In the genomic region with DNA sequence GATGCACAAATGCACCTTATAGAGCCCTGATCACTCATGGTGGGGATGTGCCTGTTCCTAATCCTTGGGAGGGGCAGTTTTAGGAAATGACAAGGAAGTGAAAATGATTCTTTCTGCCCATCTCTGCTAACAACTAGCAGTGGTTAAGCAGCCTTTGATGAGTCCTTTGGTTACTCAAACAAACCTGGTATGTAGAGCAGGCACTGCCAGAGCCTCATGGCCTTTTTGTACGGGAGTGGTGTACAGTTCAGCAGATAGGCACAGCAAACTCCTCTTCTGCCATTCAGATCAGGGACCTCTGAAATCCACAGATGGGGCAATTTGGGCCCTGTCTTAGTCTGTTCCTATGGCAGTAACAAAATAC, we compare ENCODE assay signal across 20 cellular contexts.
"Had no signal": no experiment of that assay in that cellular context is flagged by ENCODE, and none has a peak within 500 bp of the region (broad histone marks: within the 10 kb centered on the region; RNA-seq: fewer than 3 reads in every experiment).

No MANE protein-coding gene starts in this region.

- H3K4me3 Mint-ChIP-seq: stimulated activated naive B cell treated with anti-CD40 and anti-IgM and Interleukin-4, amounts not matched to agents 10 μg/mL and 1 μg/mL and 100 μg/mL, for 72 hours had no signal

- H3K4me3 ChIP-seq: breast epithelium, gastroesophageal sphincter, heart right ventricle, left lung, ovary, right lobe of liver, tibial artery, uterus had no signal

- H3K4me1 ChIP-seq: breast epithelium, gastroesophageal sphincter, heart right ventricle, left lung, right lobe of liver, tibial artery, uterus had no signal

- H3K27ac ChIP-seq: breast epithelium, gastroesophageal sphincter, left lung, ovary, right lobe of liver, tibial artery, uterus had no signal

- DNase-seq: activated CD4-positive, alpha-beta T cell treated with anti-CD3 and anti-CD28 coated beads, Interleukin-2, amount 50 U/mL, for 1 hour; activated CD8-positive, alpha-beta memory T cell treated with anti-CD3 and anti-CD28 coated beads, Interleukin-2, amount 50 U/mL, for 48 hours; activated effector memory CD4-positive, alpha-beta T cell treated with anti-CD3 and anti-CD28 coated beads, Interleukin-2, amount 50 U/mL, for 16 hours; activated naive CD4-positive, alpha-beta T cell treated with anti-CD3 and anti-CD28 coated beads, Interleukin-2, amount 50 U/mL, for 16 hours; activated T-cell treated with anti-CD3 and anti-CD28 coated beads, Interleukin-2, amount 50 U/mL, for 48 hours; aorta; cortex of kidney; erythroblast; heart right ventricle; left lung; ovary; right lobe of liver; stimulated activated CD4-positive, alpha-beta T cell treated with anti-CD3 and anti-CD28 coated beads, Interleukin-4, amount 100 ng/mL, for 4 hours; stimulated activated naive B cell treated with anti-CD40 and anti-IgM and Interleukin-4, amounts not matched to agents 10 μg/mL and 1 μg/mL and 100 μg/mL, for 72 hours; T1000; tibial artery; uterus had no signal

- H3K9me3 ChIP-seq: breast epithelium, gastroesophageal sphincter, left lung, right lobe of liver, tibial artery, uterus had no signal

- H3K4me1 Mint-ChIP-seq: stimulated activated naive B cell treated with anti-CD40 and anti-IgM and Interleukin-4, amounts not matched to agents 10 μg/mL and 1 μg/mL and 100 μg/mL, for 72 hours had no signal

- H3K27ac Mint-ChIP-seq: stimulated activated naive B cell treated with anti-CD40 and anti-IgM and Interleukin-4, amounts not matched to agents 10 μg/mL and 1 μg/mL and 100 μg/mL, for 72 hours had no signal

- ATAC-seq: activated CD4-positive, CD25-positive, alpha-beta regulatory T cell treated with anti-CD3 and anti-CD28 coated beads, Interleukin-2, amount 50 U/mL, for 24 hours; gastroesophageal sphincter; left lung; right lobe of liver; stimulated activated naive B cell treated with anti-CD40 and anti-IgM and Interleukin-4, amounts not matched to agents 10 μg/mL and 1 μg/mL and 100 μg/mL, for 72 hours had no signal

- H3K36me3 ChIP-seq: breast epithelium, heart right ventricle, left lung, ovary, right lobe of liver, tibial artery, uterus had no signal

- H3K9me3 Mint-ChIP-seq: stimulated activated naive B cell treated with anti-CD40 and anti-IgM and Interleukin-4, amounts not matched to agents 10 μg/mL and 1 μg/mL and 100 μg/mL, for 72 hours had no signal

- H3K36me3 Mint-ChIP-seq: stimulated activated naive B cell treated with anti-CD40 and anti-IgM and Interleukin-4, amounts not matched to agents 10 μg/mL and 1 μg/mL and 100 μg/mL, for 72 hours had no signal

- H3K27me3 ChIP-seq: breast epithelium, gastroesophageal sphincter, heart right ventricle, left lung, ovary, right lobe of liver, tibial artery, uterus had no signal
